ENCODE assay signal across 14 cellular contexts in the genomic region with DNA sequence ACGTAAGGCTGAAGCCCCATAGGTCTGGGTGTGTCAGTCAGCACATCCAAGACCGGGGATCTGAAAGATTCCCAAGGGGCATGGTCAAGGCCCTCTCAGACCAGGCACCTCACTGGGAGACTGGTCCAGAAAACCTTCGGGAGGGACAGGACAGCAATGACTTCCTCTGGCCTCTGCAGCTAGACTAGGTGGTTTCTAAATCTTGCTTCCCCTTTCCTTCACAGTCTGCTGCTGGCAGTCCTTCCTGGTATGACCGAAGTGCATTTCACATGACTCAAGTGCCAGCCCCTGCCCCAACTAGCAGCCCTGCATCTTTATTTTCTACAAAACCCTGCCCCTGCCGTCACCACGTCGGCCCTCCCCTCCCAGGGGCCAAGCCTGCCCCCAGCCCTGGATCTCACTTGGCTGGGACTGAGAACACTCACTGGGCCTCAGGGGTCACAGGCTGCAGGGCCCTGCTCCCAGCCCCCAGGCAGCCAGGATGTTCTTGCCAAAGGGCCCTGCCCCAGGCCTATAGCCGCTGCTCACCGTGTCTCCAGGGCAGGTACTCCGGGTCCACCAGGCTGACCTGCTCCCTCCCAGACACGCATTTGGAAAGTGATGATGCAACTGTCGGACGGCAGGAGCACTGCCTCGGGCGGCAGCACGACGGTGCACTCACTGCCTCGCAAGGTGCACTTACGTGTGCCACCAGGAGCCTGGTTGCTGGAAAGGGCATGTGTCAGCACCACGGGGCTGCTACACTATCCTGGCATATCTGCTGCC. TPM values are rescaled to one million over a fixed set of nuclear protein-coding genes. Genes with fewer than 3 reads are reported as not detected.
DNase-seq lines count a peak whose midpoint lies in the region; ATAC-seq and TF ChIP-seq lines count a peak whose summit lies in the region.
"Had no signal": no experiment of that assay in that cellular context is flagged by ENCODE, and none has a peak within 500 bp of the region (broad histone marks: within the 10 kb centered on the region; RNA-seq: fewer than 3 reads in every experiment).

No MANE protein-coding gene starts in this region.

- no peak for TF ChIP-seq CTCF in heart left ventricle (IDR thresholded peaks at IDR 0.05)
- TF ChIP-seq CTCF in type B pancreatic cell (conservative IDR thresholded peaks at IDR 0.05) = no peak

- no peaks in the 10 kb centered on the region for H3K9me3 ChIP-seq in heart left ventricle
- H3K9me3 ChIP-seq in GM23248 (ENCODE audit: low read depth) = no peaks in the 10 kb centered on the region

- no peaks in the 10 kb centered on the region for H3K36me3 ChIP-seq in heart left ventricle
- H3K36me3 ChIP-seq in GM23248 (ENCODE audit: low read depth) = no peaks in the 10 kb centered on the region

- no peak for TF ChIP-seq POLR2A in heart left ventricle (IDR thresholded peaks at IDR 0.05)

- H3K9me3 Mint-ChIP-seq in type B pancreatic cell = no peaks in the 10 kb centered on the region

- DNase-seq in heart left ventricle (peak in 1 of 5 donors; percentile 53), cardiac septum (ENCODE audit: low spot score) (no peak), OCI-M1 (lab: John Stamatoyannopoulos, UW) (peak; percentile 14), kidney tubule cell (ENCODE audit: low spot score) (peak; percentile 30), type B pancreatic cell (ENCODE audit: extremely low spot score, unreplicated experiment) (peak; percentile 62), glomerular visceral epithelial cell (ENCODE audit: extremely low spot score) (no peak), GM23248 (no peak), occipital lobe (lab: John Stamatoyannopoulos, UW) (no peak)
- DNase-seq: activated CD4-positive, CD25-positive, alpha-beta regulatory T cell treated with anti-CD3 and anti-CD28 coated beads, Interleukin-2, amount 50 U/mL, for 72 hours; activated naive CD4-positive, alpha-beta T cell treated with anti-CD3 and anti-CD28 coated beads, Interleukin-2, amount 50 U/mL, for 16 hours; NCI-H1105; PC-9 had no signal

- no peaks in the 10 kb centered on the region for H4K20me1 ChIP-seq in GM23248 (ENCODE audit: insufficient read depth)

- H3K27ac ChIP-seq in heart left ventricle = peak overlapping the region in 1 of 12 donors; percentile 27
- no peak overlapping the region for H3K27ac ChIP-seq in GM23248
- H3K27ac ChIP-seq: hepatocyte, PC-9 had no signal

- H3K36me3 Mint-ChIP-seq in type B pancreatic cell = peaks cover 5% of the 10 kb centered on the region

- intact Hi-C loops in heart left ventricle (cut with DNase I) = no loop called here
- intact Hi-C loops in cardiac septum (cut with DNase I) = no loop called here

- no peak overlapping the region for H2AFZ ChIP-seq in GM23248
- H2AFZ ChIP-seq: hepatocyte, PC-9 had no signal

- H3K4me1 Mint-ChIP-seq in type B pancreatic cell (ENCODE audit: unreplicated experiment) = peaks cover 7% of the 10 kb centered on the region

- no peak overlapping the region for H3K27ac Mint-ChIP-seq in type B pancreatic cell

- no peak overlapping the region for H3K9ac ChIP-seq in GM23248

- WGBS in heart left ventricle, 4 donors = 76 to 86% (median 82%) methylated on average over 11 to 20 of the region's 20 CpGs
- 89 to 91% methylated on average over 14 to 20 of the region's 20 CpGs for WGBS in GM23248 (ENCODE audit: low coverage in 1 of 2, low lambda C conversion rate in 2 of 2, missing lambda C conversion rate in 2 of 2), 2 experiments

- no peaks in the 10 kb centered on the region for H3K9me2 ChIP-seq in GM23248 (ENCODE audit: insufficient read depth)

- H3K79me2 ChIP-seq in GM23248 (ENCODE audit: insufficient read depth) = no peaks in the 10 kb centered on the region
- H3K79me2 ChIP-seq: hepatocyte had no signal

- no peaks in the 10 kb centered on the region for H3K27me3 Mint-ChIP-seq in type B pancreatic cell

- H3K4me2 ChIP-seq in GM23248 (ENCODE audit: unreplicated experiment) = no peak overlapping the region
- H3K4me2 ChIP-seq: hepatocyte, PC-9 had no signal

- in situ Hi-C loops in GM23248 (cut with MboI) = no loop called here

- ATAC-seq in heart left ventricle = peak in 3 of 4 donors; percentile 22 to 47 (median 43)

- H3K4me3 ChIP-seq in heart left ventricle (no peak overlapping the region), GM23248 (no peak overlapping the region)
- H3K4me3 ChIP-seq: dorsolateral prefrontal cortex, hepatocyte, PC-9 had no signal

- H3K27me3 ChIP-seq in heart left ventricle = no peaks in the 10 kb centered on the region
- no peaks in the 10 kb centered on the region for H3K27me3 ChIP-seq in GM23248 (replicated peaks; ENCODE audit: insufficient read depth)
- H3K27me3 ChIP-seq: dorsolateral prefrontal cortex, hepatocyte had no signal

- no peaks in the 10 kb centered on the region for H3F3A ChIP-seq in GM23248 (ENCODE audit: insufficient read depth)

- H3K4me1 ChIP-seq in heart left ventricle (peaks cover 0 to 19% (median 0%) of the 10 kb centered on the region in 12 donors), GM23248 (ENCODE audit: insufficient read depth) (no peaks in the 10 kb centered on the region)

- no peak overlapping the region for H3K4me3 Mint-ChIP-seq in type B pancreatic cell

RNA-seq across cellular contexts. Expression of a gene that starts 18.2 kb away (rescaled TPM):
- total RNA-seq in heart left ventricle = 10 to 100 TPM in 7 of 9 donors, 1 to 10 TPM in 2; 4.1 to 14.4 (median 11.5) TPM
- 10 to 100 TPM; 10.9 to 20.3 TPM for polyA plus RNA-seq in heart left ventricle
- 9.2 TPM for total RNA-seq in cardiac septum
- 12.6 and 17.6 TPM in 2 replicates for total RNA-seq in type B pancreatic cell (ENCODE audit: low replicate concordance)
- total RNA-seq in GM23248 (2014; rRNA removed; shearing (Covaris generic)) = 2.2 and 5.2 TPM in 2 replicates
- 16.0 and 17.2 TPM in 2 replicates for polyA plus RNA-seq in GM23248 (2016; fragmentation: Nextera tagmentation; extraction: Ambion mirVana)
- 2.8 TPM for total RNA-seq in occipital lobe

RNA-seq across cellular contexts. Expression of a gene that starts 18.4 kb away (rescaled TPM):
- total RNA-seq in heart left ventricle = 100 to 1,000 TPM in 1 of 9 donors, 10 to 100 TPM in 8; 41.6 to 105 (median 56.5) TPM
- 100 to 1,000 TPM in 1 of 2 donors, 10 to 100 TPM in 1; 65.2 to 127 TPM for polyA plus RNA-seq in heart left ventricle
- total RNA-seq in cardiac septum = 45.6 TPM
- 38.5 and 48.7 TPM in 2 replicates for total RNA-seq in type B pancreatic cell (ENCODE audit: low replicate concordance)
- 12.1 and 17.6 TPM in 2 replicates for total RNA-seq in GM23248 (2014; rRNA removed; shearing (Covaris generic))
- polyA plus RNA-seq in GM23248 (2016; fragmentation: Nextera tagmentation; extraction: Ambion mirVana) = 30.4 and 31.5 TPM in 2 replicates
- total RNA-seq in occipital lobe = 11.4 TPM

RNA-seq across cellular contexts. Expression of a gene that starts 37.2 kb away (rescaled TPM):
- total RNA-seq in heart left ventricle (10 to 100 TPM; 17.4 to 30.6 (median 22.7) TPM), cardiac septum (31.4 TPM), type B pancreatic cell (ENCODE audit: low replicate concordance) (25.3 and 27.3 TPM in 2 replicates), occipital lobe (3.0 TPM)
- polyA plus RNA-seq in heart left ventricle (10 to 100 TPM; 23.9 to 45.8 TPM), GM23248 (2016; fragmentation: Nextera tagmentation; extraction: Ambion mirVana) (62.2 and 62.6 TPM in 2 replicates)
- 54.6 and 61.7 TPM in 2 replicates for total RNA-seq in GM23248 (2014; rRNA removed; shearing (Covaris generic))

RNA-seq across cellular contexts. Expression of a gene that starts 42.8 kb away (rescaled TPM):
- 10 to 100 TPM; 30.5 to 89.7 (median 38.6) TPM for total RNA-seq in heart left ventricle
- 10 to 100 TPM; 63.5 to 77.3 TPM for polyA plus RNA-seq in heart left ventricle
- 33.6 TPM for total RNA-seq in cardiac septum
- total RNA-seq in type B pancreatic cell (ENCODE audit: low replicate concordance) = 38.0 and 40.0 TPM in 2 replicates
- total RNA-seq in GM23248 (2014; rRNA removed; shearing (Covaris generic)) = 127 and 222 TPM in 2 replicates
- polyA plus RNA-seq in GM23248 (2016; fragmentation: Nextera tagmentation; extraction: Ambion mirVana) = 132 and 134 TPM in 2 replicates
- total RNA-seq in occipital lobe = 50.7 TPM

Comparison
In these comparisons a context has a peak if more than half of its experiments do, and no peak if none do; other contexts are left out.
1. DNase-seq: peak in OCI-M1 (single experiment), kidney tubule cell (single experiment) and type B pancreatic cell (single experiment); none in cardiac septum (single experiment), glomerular visceral epithelial cell (single experiment), GM23248 (single experiment) and occipital lobe (single experiment).